Comparison of ENCODE assay signal across 13 cellular contexts in the genomic region with DNA sequence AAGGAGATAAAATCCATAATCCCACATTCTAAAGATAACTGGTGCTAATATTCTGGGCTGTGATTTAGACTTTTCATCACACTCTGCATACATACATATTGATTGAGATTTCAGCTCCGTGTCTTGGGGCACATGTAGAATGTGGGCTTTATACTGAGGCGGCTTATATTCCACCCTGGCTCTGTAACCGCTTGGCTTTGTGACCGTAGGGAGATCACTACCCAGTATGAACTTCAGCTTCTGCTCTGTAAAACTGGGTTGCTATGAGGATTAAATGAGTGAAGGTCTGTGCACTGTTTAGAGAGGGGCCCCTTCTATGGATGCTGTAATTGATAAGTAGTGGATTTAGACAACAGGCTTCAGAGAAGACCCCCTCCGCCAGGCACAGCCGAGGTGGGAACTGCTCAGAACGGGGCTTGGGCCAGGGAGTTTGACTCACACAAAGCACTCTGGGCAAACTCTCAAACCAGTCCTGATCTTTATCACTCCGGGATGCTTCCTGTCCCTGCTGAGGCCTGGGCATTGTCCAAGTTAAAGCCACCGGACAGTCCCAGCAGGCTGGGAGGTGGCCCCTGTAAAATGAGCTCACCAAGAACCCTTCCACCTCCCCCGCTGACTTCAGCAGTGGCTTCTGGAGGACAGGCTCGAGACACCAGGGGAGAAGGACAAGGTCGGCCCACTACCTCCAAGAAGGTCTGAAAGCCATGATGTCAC. TPM values are rescaled to one million over a fixed set of nuclear protein-coding genes. Genes with fewer than 3 reads are reported as not detected.
A peak's percentile ranks its signal among the peaks of the same experiment; 100 is the strongest.
DNase-seq lines count a peak whose midpoint lies in the region; ATAC-seq and TF ChIP-seq lines count a peak whose summit lies in the region.
"Had no signal": no experiment of that assay in that cellular context is flagged by ENCODE, and none has a peak within 500 bp of the region (broad histone marks: within the 10 kb centered on the region; RNA-seq: fewer than 3 reads in every experiment).

No MANE protein-coding gene starts in this region.

- 39 to 56% (median 47%) methylated on average over 5 to 12 of the region's 12 CpGs for WGBS in heart left ventricle, 4 donors

- peak; percentile 11 for ATAC-seq in WTC11
- ATAC-seq in heart left ventricle = peak; percentile 59 to 92 (median 84)

- no peak for TF ChIP-seq CTCF in WTC11 (IDR thresholded peaks at IDR 0.05)
- no peak for TF ChIP-seq CTCF in heart left ventricle (IDR thresholded peaks at IDR 0.05)
- no peak for TF ChIP-seq CTCF in CD14-positive monocyte (IDR thresholded peaks at IDR 0.05)

- H3K27me3 Mint-ChIP-seq in WTC11 (ENCODE audit: low read depth) = no peaks in the 10 kb centered on the region
- H3K27me3 Mint-ChIP-seq in activated naive CD4-positive, alpha-beta T cell treated with anti-CD3 and anti-CD28 coated beads, Interleukin-2, amount 10 ng/mL, durations not matched to agents 7 days and 5 days = peaks cover 22% of the 10 kb centered on the region
- peaks cover 0 to 2% (median under 1%) of the 10 kb centered on the region in 3 donors for H3K27me3 Mint-ChIP-seq in CD14-positive monocyte (ENCODE audit: low read depth in 3 of 3)
- H3K27me3 Mint-ChIP-seq: CD8-positive, alpha-beta memory T cell had no signal

- H3K27ac Mint-ChIP-seq in WTC11 (peak overlapping the region; percentile 97), CD14-positive monocyte (peak overlapping the region in 1 of 7 donors; percentile 14)
- no peak overlapping the region for H3K27ac Mint-ChIP-seq in activated naive CD4-positive, alpha-beta T cell treated with anti-CD3 and anti-CD28 coated beads, Interleukin-2, amount 10 ng/mL, durations not matched to agents 7 days and 5 days

- intact Hi-C loops in heart left ventricle (cut with DNase I) (loop anchor here in 1 of 10 donors (5.0 kb wide), 1 partner anchor 43 kb away; no protein-coding TSS in a partner anchor), posterior vena cava (cut with DNase I) (no loop called here), CD14-positive monocyte (cut with micrococcal nuclease) (no loop called here)

- H3K9me3 Mint-ChIP-seq in WTC11 (no peaks in the 10 kb centered on the region), CD14-positive monocyte (no peaks in the 10 kb centered on the region)
- H3K9me3 Mint-ChIP-seq in activated naive CD4-positive, alpha-beta T cell treated with anti-CD3 and anti-CD28 coated beads, Interleukin-2, amount 10 ng/mL, durations not matched to agents 7 days and 5 days = no peaks in the 10 kb centered on the region
- H3K9me3 Mint-ChIP-seq: CD8-positive, alpha-beta memory T cell; nephron had no signal

- peak overlapping the region; percentile 47 to 83 (median 70) for H3K27ac ChIP-seq in heart left ventricle
- H3K27ac ChIP-seq: HL-60 had no signal

- H3K4me1 Mint-ChIP-seq in WTC11 = peaks cover 51% of the 10 kb centered on the region
- no peaks in the 10 kb centered on the region for H3K4me1 Mint-ChIP-seq in activated naive CD4-positive, alpha-beta T cell treated with anti-CD3 and anti-CD28 coated beads, Interleukin-2, amount 10 ng/mL, durations not matched to agents 7 days and 5 days
- H3K4me1 Mint-ChIP-seq in CD14-positive monocyte = no peaks in the 10 kb centered on the region
- H3K4me1 Mint-ChIP-seq: CD8-positive, alpha-beta memory T cell had no signal

- DNase-seq in EH (ENCODE audit: low read depth) = peak; percentile 60
- no peak for DNase-seq in WTC11 (ENCODE audit: low spot score)
- DNase-seq in heart left ventricle = peak in 4 of 5 donors; percentile 72 to 82 (median 78)
- DNase-seq in posterior vena cava (ENCODE audit: low spot score) = peak; percentile 87
- no peak for DNase-seq in stimulated activated CD8-positive, alpha-beta memory T cell treated with anti-CD3 and anti-CD28 coated beads, Interleukin-4, amount 100 ng/mL, for 48 hours
- no peak for DNase-seq in NCI-H510A (lab: John Stamatoyannopoulos, UW)
- DNase-seq in activated naive CD4-positive, alpha-beta T cell treated with anti-CD3 and anti-CD28 coated beads, Interleukin-2, amount 10 ng/mL, durations not matched to agents 7 days and 5 days = no peak
- no peak for DNase-seq in CD14-positive monocyte (ENCODE audit: low spot score)
- DNase-seq: activated CD4-positive, alpha-beta T cell treated with anti-CD3 and anti-CD28 coated beads, Interleukin-2, amount 50 U/mL, for 4 hours; CD8-positive, alpha-beta memory T cell; NCI-H526 had no signal

- H3K4me1 ChIP-seq in heart left ventricle = peaks cover 3 to 72% (median 44%) of the 10 kb centered on the region in 12 donors

- no peaks in the 10 kb centered on the region for H3K36me3 ChIP-seq in heart left ventricle

- H3K4me3 ChIP-seq in heart left ventricle = peak overlapping the region in 1 of 12 donors; percentile 11

- H3K36me3 Mint-ChIP-seq in WTC11 (peaks cover 3% of the 10 kb centered on the region; the same call in 1 of the 2 replicates), CD14-positive monocyte (no peaks in the 10 kb centered on the region)
- H3K36me3 Mint-ChIP-seq in activated naive CD4-positive, alpha-beta T cell treated with anti-CD3 and anti-CD28 coated beads, Interleukin-2, amount 10 ng/mL, durations not matched to agents 7 days and 5 days = no peaks in the 10 kb centered on the region
- H3K36me3 Mint-ChIP-seq: CD8-positive, alpha-beta memory T cell had no signal

- POLR2A ChIA-PET in WTC11 (lab: Charles Lee) = no interaction called here

- no peaks in the 10 kb centered on the region for H3K9me3 ChIP-seq in heart left ventricle

- TF ChIP-seq POLR2A in heart left ventricle (IDR thresholded peaks at IDR 0.05) = no peak

- CTCF ChIA-PET in WTC11 (lab: Charles Lee) = interaction anchor here (1.4 to 1.8 kb wide), 2 partner anchors 20 to 52 kb away, joined by 3 to 7 read pairs; no protein-coding TSS in a partner anchor
- CTCF ChIA-PET in activated naive CD4-positive, alpha-beta T cell treated with anti-CD3 and anti-CD28 coated beads, Interleukin-2, amount 10 ng/mL, durations not matched to agents 7 days and 5 days (lab: Charles Lee) = interaction anchor here (1.0 kb wide), 1 partner anchor 79 kb away, joined by 3 read pairs; no protein-coding TSS in a partner anchor

- H3K4me3 Mint-ChIP-seq in WTC11 (no peak overlapping the region), CD14-positive monocyte (no peak overlapping the region)
- no peak overlapping the region for H3K4me3 Mint-ChIP-seq in activated naive CD4-positive, alpha-beta T cell treated with anti-CD3 and anti-CD28 coated beads, Interleukin-2, amount 10 ng/mL, durations not matched to agents 7 days and 5 days
- H3K4me3 Mint-ChIP-seq: CD8-positive, alpha-beta memory T cell; nephron had no signal

- no peaks in the 10 kb centered on the region for H3K27me3 ChIP-seq in heart left ventricle

TF ChIP-seq in WTC11, 78 proteins besides CTCF, POLR2A, EP300 and RAD21:
- TF ChIP-seq ZNF423 (CRISPR knock-in tag; IDR thresholded peaks at IDR 0.05) (peak; percentile 84), MYBL2 (CRISPR knock-in tag; IDR thresholded peaks at IDR 0.05) (0 out of 2 replicates have a peak, but pooled peaks have one; percentile 18), IRF2 (CRISPR knock-in tag; IDR thresholded peaks at IDR 0.05; ENCODE audit: borderline replicate concordance, low read depth) (no peak)

RNA-seq across cellular contexts. Expression of a gene that starts 17.2 kb away (rescaled TPM):
- total RNA-seq in WTC11 (2021) (22.0 to 26.0 TPM (median 24.0 TPM) in 3 replicates), heart left ventricle (10 to 100 TPM in 8 of 9 donors, 1 to 10 TPM in 1; 7.2 to 22.1 (median 14.8) TPM), posterior vena cava (10 to 100 TPM; 26.2 to 27.4 TPM)
- polyA plus RNA-seq in heart left ventricle (1 to 10 TPM; 4.5 to 5.7 TPM), CD14-positive monocyte (not detected)

RNA-seq across cellular contexts. Expression of a gene that starts 23.3 kb away (rescaled TPM):
- total RNA-seq in WTC11 (2021) = not detected in 3 replicates
- not detected for total RNA-seq in heart left ventricle
- polyA plus RNA-seq in heart left ventricle = not detected
- not detected for total RNA-seq in posterior vena cava
- polyA plus RNA-seq in CD14-positive monocyte = not detected
- total RNA-seq: CD8-positive, alpha-beta memory T cell had no signal
- polyA plus RNA-seq: CD8-positive, alpha-beta memory T cell had no signal

Comparison
In these comparisons a context has a peak if more than half of its experiments do, and no peak if none do; other contexts are left out.
1. DNase-seq: peak in EH (single experiment), heart left ventricle (4 of 5) and posterior vena cava (single experiment); none in WTC11 (single experiment), stimulated activated CD8-positive, alpha-beta memory T cell treated with anti-CD3 and anti-CD28 coated beads, Interleukin-4, amount 100 ng/mL, for 48 hours (single experiment), NCI-H510A (single experiment), activated naive CD4-positive, alpha-beta T cell treated with anti-CD3 and anti-CD28 coated beads, Interleukin-2, amount 10 ng/mL, durations not matched to agents 7 days and 5 days (single experiment) and CD14-positive monocyte (single experiment).